ENCODE assay signal across 8 cellular contexts in genomic region chr6:30682181-30683117, GRCh38. TPM values are rescaled to one million over a fixed set of nuclear protein-coding genes. Genes with fewer than 3 reads are reported as not detected.
DNase-seq lines count a peak whose midpoint lies in the region; ATAC-seq and TF ChIP-seq lines count a peak whose summit lies in the region.

No MANE protein-coding gene starts in this region.

- peak; percentile 96 for DNase-seq in CMK (ENCODE audit: low read depth)
- peak; percentile 81 for DNase-seq in LHCN-M2 (ENCODE audit: low read depth)
- peak; percentile 88 to 89 for DNase-seq in activated CD4-positive, alpha-beta T cell treated with anti-CD3 and anti-CD28 coated beads for 4 hours
- peak; percentile 82 to 97 for DNase-seq in lower leg skin (ENCODE audit: low spot score in 2 of 2)
- peak; percentile 79 for DNase-seq in stimulated activated CD4-positive, alpha-beta T cell treated with anti-CD3 and anti-CD28 coated beads, Interleukin-4, amount 100 ng/mL, for 1 hour
- DNase-seq in NCI-H1092 (lab: John Stamatoyannopoulos, UW): no peak

- intact Hi-C loops in lower leg skin (cut with DNase I; ENCODE audit: low total_unique reads): no loop called here

- ATAC-seq in GM21619 (IDR thresholded peaks at IDR 0.05; ENCODE audit: unreplicated experiment): peak; percentile 37

- peak overlapping the region; percentile 44 for H3K4me3 ChIP-seq in lower leg skin (ENCODE audit: low read depth, poor library complexity, severe bottlenecking)

- no peak for TF ChIP-seq POLR2A in lower leg skin (IDR thresholded peaks at IDR 0.05)

- peak overlapping the region; percentile 78 for H3K27ac ChIP-seq in cingulate gyrus (ENCODE audit: low read depth, low read length)

- WGBS in lower leg skin, 2 donors: 7 to 12% methylated on average over 11 of the region's 11 CpGs

- no peak for TF ChIP-seq CTCF in lower leg skin (IDR thresholded peaks at IDR 0.05)

RNA-seq across cellular contexts. Expression of gene PPP1R18, which starts 4.0 kb away (rescaled TPM):
- 94.5 and 105 TPM in 2 replicates for total RNA-seq in LHCN-M2 (2014; rRNA removed)
- polyA plus RNA-seq in LHCN-M2 (2012): 117 TPM
- 10 to 100 TPM; 23.6 to 34.1 (median 27.3) TPM for total RNA-seq in lower leg skin

RNA-seq across cellular contexts. Expression of gene NRM, which starts 8.3 kb away (rescaled TPM):
- total RNA-seq in LHCN-M2 (2014; rRNA removed): 19.9 and 27.6 TPM in 2 replicates
- polyA plus RNA-seq in LHCN-M2 (2012): 44.8 TPM
- total RNA-seq in lower leg skin: 1 to 10 TPM; 4.3 to 6.9 (median 6.1) TPM

RNA-seq across cellular contexts. Expression of gene DHX16, which starts 9.6 kb away (rescaled TPM):
- total RNA-seq in LHCN-M2 (2014; rRNA removed): 36.1 and 40.0 TPM in 2 replicates
- 25.6 TPM for polyA plus RNA-seq in LHCN-M2 (2012)
- total RNA-seq in lower leg skin: 10 to 100 TPM; 25.0 to 37.0 (median 32.9) TPM

RNA-seq across cellular contexts. Expression of gene MDC1, which starts 34.6 kb away (rescaled TPM):
- 12.4 and 16.3 TPM in 2 replicates for total RNA-seq in LHCN-M2 (2014; rRNA removed)
- polyA plus RNA-seq in LHCN-M2 (2012): 20.5 TPM
- total RNA-seq in lower leg skin: 10 to 100 TPM in 1 of 4 donors, 1 to 10 TPM in 3; 9.7 to 21.4 (median 9.8) TPM

RNA-seq across cellular contexts. Expression of gene C6orf136, which starts 35.5 kb away (rescaled TPM):
- total RNA-seq in LHCN-M2 (2014; rRNA removed) (3.2 and 7.2 TPM in 2 replicates), lower leg skin (10 to 100 TPM in 3 of 4 donors, 1 to 10 TPM in 1; 9.6 to 31.9 (median 13.9) TPM)
- 9.1 TPM for polyA plus RNA-seq in LHCN-M2 (2012)
